1 cellular context compared by ENCODE assay signal in the genomic region with DNA sequence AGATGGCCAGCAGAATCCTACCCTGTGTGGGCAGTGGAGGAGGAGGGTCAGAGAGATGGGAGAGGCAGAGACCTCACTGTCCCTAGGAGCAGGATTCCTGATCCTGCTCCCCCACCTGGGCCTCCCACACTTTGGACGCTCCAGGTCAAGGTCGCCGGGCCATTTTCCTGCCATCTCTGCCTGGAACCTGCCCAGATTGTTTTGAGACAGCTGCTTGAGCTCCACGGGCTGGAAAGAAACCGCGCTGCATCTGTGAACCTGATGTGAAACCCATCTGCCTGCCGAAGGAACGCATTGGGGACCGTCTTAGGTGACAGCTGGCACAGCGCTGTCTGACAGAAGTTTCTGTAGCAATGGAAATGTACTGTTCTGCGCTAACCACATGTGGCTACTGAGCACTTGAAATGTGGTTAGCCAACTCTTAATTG.
TF ChIP-seq lines count a peak whose summit lies in the region.

No MANE protein-coding gene starts in this region.

TF ChIP-seq in HepG2, 621 proteins besides CTCF, POLR2A, EP300 and RAD21 (continued from another document and continues in another):
- TF ChIP-seq, protein P1, sequence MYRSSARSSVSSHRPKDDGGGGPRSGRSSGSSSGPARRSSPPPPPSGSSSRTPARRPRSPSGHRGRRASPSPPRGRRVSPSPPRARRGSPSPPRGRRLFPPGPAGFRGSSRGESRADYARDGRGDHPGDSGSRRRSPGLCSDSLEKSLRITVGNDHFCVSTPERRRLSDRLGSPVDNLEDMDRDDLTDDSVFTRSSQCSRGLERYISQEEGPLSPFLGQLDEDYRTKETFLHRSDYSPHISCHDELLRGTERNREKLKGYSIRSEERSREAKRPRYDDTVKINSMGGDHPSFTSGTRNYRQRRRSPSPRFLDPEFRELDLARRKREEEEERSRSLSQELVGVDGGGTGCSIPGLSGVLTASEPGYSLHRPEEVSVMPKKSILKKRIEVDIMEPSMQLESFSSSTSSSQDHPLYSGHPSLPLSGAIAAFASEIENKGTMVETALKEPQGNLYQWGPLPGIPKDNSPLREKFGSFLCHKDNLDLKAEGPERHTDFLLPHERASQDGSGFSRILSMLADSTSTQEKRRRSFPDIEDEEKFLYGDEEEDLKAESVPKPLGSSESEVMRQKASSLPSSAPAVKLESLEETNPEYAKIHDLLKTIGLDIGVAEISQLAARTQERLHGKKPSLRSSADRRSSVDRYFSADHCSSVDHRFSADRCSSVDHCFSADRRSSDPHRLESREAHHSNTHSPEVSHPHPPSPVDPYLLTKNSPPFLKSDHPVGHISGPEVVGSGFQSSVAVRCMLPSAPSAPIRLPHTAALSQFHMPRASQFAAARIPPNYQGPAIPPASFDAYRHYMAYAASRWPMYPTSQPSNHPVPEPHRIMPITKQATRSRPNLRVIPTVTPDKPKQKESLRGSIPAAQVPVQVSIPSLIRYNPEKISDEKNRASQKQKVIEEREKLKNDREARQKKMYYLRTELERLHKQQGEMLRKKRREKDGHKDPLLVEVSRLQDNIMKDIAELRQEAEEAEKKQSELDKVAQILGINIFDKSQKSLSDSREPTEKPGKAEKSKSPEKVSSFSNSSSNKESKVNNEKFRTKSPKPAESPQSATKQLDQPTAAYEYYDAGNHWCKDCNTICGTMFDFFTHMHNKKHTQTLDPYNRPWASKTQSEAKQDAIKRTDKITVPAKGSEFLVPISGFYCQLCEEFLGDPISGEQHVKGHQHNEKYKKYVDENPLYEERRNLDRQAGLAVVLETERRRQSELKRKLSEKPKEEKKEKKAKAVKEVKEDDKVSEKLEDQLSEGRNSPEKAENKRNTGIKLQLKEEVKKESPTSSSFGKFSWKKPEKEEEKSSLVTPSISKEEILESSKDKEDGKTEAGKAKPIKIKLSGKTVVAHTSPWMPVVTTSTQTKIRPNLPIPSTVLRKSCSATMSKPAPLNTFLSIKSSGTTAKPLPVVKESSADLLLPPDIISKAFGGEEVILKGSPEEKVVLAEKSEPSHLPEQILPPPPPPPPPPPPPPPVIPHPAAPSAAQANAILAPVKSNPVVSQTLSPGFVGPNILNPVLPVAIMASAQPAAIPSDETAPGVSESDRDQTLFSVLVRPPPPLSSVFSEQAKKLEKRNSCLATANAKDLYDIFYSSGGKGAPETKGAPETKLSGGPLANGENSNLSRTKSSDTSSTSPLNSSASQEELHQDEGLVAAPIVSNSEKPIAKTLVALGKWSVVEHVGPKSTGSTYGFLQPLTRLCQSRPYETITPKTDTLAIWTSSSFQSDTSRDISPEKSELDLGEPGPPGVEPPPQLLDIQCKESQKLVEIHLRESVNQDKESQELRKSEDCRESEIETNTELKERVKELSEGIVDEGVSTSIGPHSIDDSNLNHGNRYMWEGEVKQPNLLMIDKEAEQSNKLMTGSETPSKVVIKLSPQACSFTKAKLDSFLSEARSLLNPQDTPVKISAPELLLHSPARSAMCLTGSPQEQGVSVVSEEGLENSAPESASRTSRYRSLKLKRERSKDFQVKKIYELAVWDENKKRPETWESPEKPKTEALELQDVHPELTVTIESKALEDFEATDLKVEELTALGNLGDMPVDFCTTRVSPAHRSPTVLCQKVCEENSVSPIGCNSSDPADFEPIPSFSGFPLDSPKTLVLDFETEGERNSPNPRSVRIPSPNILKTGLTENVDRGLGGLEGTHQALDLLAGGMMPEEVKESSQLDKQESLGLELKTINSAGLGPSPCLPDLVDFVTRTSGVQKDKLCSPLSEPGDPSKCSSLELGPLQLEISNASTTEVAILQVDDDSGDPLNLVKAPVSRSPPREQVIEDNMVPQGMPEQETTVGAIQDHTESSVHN (CRISPR knock-in tag; IDR thresholded peaks at IDR 0.05), result peak; percentile 76; the same call in 1 of the 2 replicates
- TF ChIP-seq TOPORS (CRISPR knock-in tag; IDR thresholded peaks at IDR 0.05) (0 out of 2 replicates have a peak, but pooled peaks have one; percentile 35), TEAD3 (CRISPR knock-in tag; optimal IDR thresholded peaks at IDR 0.05; ENCODE audit: borderline replicate concordance) (peak; percentile 83), SMYD3 (CRISPR knock-in tag; IDR thresholded peaks at IDR 0.05) (no peak), ZNF572 (CRISPR knock-in tag; IDR thresholded peaks at IDR 0.05) (peak; percentile 79), ZNF703 (CRISPR knock-in tag; IDR thresholded peaks at IDR 0.05; ENCODE audit: borderline replicate concordance) (no peak), ZNF451 (CRISPR knock-in tag; IDR thresholded peaks at IDR 0.05) (peak; percentile 86; the same call in 1 of the 2 replicates), FOXA3 (CRISPR knock-in tag; IDR thresholded peaks at IDR 0.05) (peak; percentile 72), PRPF4 (IDR thresholded peaks at IDR 0.05; ENCODE audit: low read depth, low read length, poor library complexity, severe bottlenecking) (no peak), GZF1 (CRISPR knock-in tag; IDR thresholded peaks at IDR 0.05) (peak; percentile 92; the same call in 1 of the 2 replicates), ISX (CRISPR knock-in tag; conservative IDR thresholded peaks at IDR 0.05) (no peak), ZMYM4 (CRISPR knock-in tag; IDR thresholded peaks at IDR 0.05) (peak; percentile 90), ZNF343 (CRISPR knock-in tag; IDR thresholded peaks at IDR 0.05) (no peak), TGIF2 (CRISPR knock-in tag; IDR thresholded peaks at IDR 0.05) (no peak), RBAK (CRISPR knock-in tag; IDR thresholded peaks at IDR 0.05) (0 out of 2 replicates have a peak, but pooled peaks have one; percentile 51), NR2C2 (CRISPR knock-in tag; IDR thresholded peaks at IDR 0.05; ENCODE audit: borderline replicate concordance) (peak; percentile 90), KAT8 (CRISPR knock-in tag; IDR thresholded peaks at IDR 0.05) (peak; percentile 47; the same call in 1 of the 2 replicates), ZNF263 (CRISPR knock-in tag; IDR thresholded peaks at IDR 0.05) (peak; percentile 64; the same call in 1 of the 2 replicates), ZNF30 (CRISPR knock-in tag; IDR thresholded peaks at IDR 0.05) (no peak), TCF7 (IDR thresholded peaks at IDR 0.05; ENCODE audit: low read depth) (0 out of 2 replicates have a peak, but pooled peaks have one; percentile 26), GABPA (IDR thresholded peaks at IDR 0.05; ENCODE audit: low read depth, low read length) (no peak), GABPA (CRISPR knock-in tag; IDR thresholded peaks at IDR 0.05; ENCODE audit: low read depth) (peak; percentile 46; the same call in 1 of the 2 replicates), ZNF567 (CRISPR knock-in tag; IDR thresholded peaks at IDR 0.05; ENCODE audit: borderline replicate concordance) (peak; percentile 46; the same call in 1 of the 2 replicates), MIER3 (CRISPR knock-in tag; IDR thresholded peaks at IDR 0.05; ENCODE audit: borderline replicate concordance) (0 out of 2 replicates have a peak, but pooled peaks have one; percentile 34), NCOA5 (CRISPR knock-in tag; IDR thresholded peaks at IDR 0.05) (no peak), ZNF230 (CRISPR knock-in tag; IDR thresholded peaks at IDR 0.05) (0 out of 2 replicates have a peak, but pooled peaks have one; percentile 24), ZNF501 (CRISPR knock-in tag; IDR thresholded peaks at IDR 0.05) (peak; percentile 83)
- TF ChIP-seq, protein P2, sequence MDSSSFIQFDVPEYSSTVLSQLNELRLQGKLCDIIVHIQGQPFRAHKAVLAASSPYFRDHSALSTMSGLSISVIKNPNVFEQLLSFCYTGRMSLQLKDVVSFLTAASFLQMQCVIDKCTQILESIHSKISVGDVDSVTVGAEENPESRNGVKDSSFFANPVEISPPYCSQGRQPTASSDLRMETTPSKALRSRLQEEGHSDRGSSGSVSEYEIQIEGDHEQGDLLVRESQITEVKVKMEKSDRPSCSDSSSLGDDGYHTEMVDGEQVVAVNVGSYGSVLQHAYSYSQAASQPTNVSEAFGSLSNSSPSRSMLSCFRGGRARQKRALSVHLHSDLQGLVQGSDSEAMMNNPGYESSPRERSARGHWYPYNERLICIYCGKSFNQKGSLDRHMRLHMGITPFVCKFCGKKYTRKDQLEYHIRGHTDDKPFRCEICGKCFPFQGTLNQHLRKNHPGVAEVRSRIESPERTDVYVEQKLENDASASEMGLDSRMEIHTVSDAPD (CRISPR knock-in tag; IDR thresholded peaks at IDR 0.05), result peak; percentile 54; the same call in 1 of the 2 replicates
- TF ChIP-seq, protein P3, sequence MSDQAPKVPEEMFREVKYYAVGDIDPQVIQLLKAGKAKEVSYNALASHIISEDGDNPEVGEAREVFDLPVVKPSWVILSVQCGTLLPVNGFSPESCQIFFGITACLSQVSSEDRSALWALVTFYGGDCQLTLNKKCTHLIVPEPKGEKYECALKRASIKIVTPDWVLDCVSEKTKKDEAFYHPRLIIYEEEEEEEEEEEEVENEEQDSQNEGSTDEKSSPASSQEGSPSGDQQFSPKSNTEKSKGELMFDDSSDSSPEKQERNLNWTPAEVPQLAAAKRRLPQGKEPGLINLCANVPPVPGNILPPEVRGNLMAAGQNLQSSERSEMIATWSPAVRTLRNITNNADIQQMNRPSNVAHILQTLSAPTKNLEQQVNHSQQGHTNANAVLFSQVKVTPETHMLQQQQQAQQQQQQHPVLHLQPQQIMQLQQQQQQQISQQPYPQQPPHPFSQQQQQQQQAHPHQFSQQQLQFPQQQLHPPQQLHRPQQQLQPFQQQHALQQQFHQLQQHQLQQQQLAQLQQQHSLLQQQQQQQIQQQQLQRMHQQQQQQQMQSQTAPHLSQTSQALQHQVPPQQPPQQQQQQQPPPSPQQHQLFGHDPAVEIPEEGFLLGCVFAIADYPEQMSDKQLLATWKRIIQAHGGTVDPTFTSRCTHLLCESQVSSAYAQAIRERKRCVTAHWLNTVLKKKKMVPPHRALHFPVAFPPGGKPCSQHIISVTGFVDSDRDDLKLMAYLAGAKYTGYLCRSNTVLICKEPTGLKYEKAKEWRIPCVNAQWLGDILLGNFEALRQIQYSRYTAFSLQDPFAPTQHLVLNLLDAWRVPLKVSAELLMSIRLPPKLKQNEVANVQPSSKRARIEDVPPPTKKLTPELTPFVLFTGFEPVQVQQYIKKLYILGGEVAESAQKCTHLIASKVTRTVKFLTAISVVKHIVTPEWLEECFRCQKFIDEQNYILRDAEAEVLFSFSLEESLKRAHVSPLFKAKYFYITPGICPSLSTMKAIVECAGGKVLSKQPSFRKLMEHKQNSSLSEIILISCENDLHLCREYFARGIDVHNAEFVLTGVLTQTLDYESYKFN (CRISPR knock-in tag; conservative IDR thresholded peaks at IDR 0.05), result peak; percentile 92
- TF ChIP-seq, protein P4, sequence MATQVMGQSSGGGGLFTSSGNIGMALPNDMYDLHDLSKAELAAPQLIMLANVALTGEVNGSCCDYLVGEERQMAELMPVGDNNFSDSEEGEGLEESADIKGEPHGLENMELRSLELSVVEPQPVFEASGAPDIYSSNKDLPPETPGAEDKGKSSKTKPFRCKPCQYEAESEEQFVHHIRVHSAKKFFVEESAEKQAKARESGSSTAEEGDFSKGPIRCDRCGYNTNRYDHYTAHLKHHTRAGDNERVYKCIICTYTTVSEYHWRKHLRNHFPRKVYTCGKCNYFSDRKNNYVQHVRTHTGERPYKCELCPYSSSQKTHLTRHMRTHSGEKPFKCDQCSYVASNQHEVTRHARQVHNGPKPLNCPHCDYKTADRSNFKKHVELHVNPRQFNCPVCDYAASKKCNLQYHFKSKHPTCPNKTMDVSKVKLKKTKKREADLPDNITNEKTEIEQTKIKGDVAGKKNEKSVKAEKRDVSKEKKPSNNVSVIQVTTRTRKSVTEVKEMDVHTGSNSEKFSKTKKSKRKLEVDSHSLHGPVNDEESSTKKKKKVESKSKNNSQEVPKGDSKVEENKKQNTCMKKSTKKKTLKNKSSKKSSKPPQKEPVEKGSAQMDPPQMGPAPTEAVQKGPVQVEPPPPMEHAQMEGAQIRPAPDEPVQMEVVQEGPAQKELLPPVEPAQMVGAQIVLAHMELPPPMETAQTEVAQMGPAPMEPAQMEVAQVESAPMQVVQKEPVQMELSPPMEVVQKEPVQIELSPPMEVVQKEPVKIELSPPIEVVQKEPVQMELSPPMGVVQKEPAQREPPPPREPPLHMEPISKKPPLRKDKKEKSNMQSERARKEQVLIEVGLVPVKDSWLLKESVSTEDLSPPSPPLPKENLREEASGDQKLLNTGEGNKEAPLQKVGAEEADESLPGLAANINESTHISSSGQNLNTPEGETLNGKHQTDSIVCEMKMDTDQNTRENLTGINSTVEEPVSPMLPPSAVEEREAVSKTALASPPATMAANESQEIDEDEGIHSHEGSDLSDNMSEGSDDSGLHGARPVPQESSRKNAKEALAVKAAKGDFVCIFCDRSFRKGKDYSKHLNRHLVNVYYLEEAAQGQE (IDR thresholded peaks at IDR 0.05; ENCODE audit: borderline replicate concordance in 1 of 2, low read depth in 1 of 2, low read length in 2 of 2), result peak in 1 of 2 experiments; percentile 20; a peak in 1 of 4 replicates
- TF ChIP-seq, protein P5, sequence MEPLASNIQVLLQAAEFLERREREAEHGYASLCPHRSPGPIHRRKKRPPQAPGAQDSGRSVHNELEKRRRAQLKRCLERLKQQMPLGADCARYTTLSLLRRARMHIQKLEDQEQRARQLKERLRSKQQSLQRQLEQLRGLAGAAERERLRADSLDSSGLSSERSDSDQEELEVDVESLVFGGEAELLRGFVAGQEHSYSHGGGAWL (CRISPR knock-in tag; IDR thresholded peaks at IDR 0.05), result 0 out of 2 replicates have a peak, but pooled peaks have one; percentile 17
- TF ChIP-seq, protein P6, sequence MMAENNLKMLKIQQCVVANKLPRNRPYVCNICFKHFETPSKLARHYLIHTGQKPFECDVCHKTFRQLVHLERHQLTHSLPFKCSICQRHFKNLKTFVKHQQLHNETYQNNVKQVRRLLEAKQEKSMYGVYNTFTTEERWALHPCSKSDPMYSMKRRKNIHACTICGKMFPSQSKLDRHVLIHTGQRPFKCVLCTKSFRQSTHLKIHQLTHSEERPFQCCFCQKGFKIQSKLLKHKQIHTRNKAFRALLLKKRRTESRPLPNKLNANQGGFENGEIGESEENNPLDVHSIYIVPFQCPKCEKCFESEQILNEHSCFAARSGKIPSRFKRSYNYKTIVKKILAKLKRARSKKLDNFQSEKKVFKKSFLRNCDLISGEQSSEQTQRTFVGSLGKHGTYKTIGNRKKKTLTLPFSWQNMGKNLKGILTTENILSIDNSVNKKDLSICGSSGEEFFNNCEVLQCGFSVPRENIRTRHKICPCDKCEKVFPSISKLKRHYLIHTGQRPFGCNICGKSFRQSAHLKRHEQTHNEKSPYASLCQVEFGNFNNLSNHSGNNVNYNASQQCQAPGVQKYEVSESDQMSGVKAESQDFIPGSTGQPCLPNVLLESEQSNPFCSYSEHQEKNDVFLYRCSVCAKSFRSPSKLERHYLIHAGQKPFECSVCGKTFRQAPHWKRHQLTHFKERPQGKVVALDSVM (CRISPR knock-in tag; IDR thresholded peaks at IDR 0.05), result peak; percentile 49; the same call in 1 of the 2 replicates
- TF ChIP-seq, protein P7, sequence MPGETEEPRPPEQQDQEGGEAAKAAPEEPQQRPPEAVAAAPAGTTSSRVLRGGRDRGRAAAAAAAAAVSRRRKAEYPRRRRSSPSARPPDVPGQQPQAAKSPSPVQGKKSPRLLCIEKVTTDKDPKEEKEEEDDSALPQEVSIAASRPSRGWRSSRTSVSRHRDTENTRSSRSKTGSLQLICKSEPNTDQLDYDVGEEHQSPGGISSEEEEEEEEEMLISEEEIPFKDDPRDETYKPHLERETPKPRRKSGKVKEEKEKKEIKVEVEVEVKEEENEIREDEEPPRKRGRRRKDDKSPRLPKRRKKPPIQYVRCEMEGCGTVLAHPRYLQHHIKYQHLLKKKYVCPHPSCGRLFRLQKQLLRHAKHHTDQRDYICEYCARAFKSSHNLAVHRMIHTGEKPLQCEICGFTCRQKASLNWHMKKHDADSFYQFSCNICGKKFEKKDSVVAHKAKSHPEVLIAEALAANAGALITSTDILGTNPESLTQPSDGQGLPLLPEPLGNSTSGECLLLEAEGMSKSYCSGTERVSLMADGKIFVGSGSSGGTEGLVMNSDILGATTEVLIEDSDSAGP (CRISPR knock-in tag; IDR thresholded peaks at IDR 0.05; ENCODE audit: borderline replicate concordance), result peak; percentile 63; the same call in 1 of the 2 replicates
- TF ChIP-seq, protein P8, sequence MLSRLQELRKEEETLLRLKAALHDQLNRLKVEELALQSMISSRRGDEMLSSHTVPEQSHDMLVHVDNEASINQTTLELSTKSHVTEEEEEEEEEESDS (CRISPR knock-in tag; IDR thresholded peaks at IDR 0.05; ENCODE audit: borderline replicate concordance), result no peak
